10 cellular contexts compared by ENCODE assay signal in the genomic region with DNA sequence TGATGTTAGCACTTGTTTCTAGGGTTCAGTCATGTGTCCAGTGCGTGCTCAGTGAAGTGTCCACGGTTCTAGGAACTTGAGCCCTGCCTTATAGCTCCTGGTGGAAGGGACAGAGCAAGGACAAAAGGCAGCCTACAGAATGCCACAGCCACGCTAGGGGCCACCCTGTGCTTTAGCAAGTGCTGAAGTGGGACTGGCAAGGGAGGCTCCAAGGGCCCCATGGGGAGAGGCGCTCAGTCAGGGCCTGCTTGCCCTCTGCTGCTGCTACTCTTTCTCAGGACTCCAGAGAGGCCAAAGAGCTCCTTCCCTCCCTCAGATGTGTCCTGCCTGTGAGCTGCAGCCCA. TPM values are rescaled to one million over a fixed set of nuclear protein-coding genes. Genes with fewer than 3 reads are reported as not detected.
DNase-seq lines count a peak whose midpoint lies in the region; ATAC-seq and TF ChIP-seq lines count a peak whose summit lies in the region.
"Had no signal": no experiment of that assay in that cellular context is flagged by ENCODE, and none has a peak within 500 bp of the region (broad histone marks: within the 10 kb centered on the region; RNA-seq: fewer than 3 reads in every experiment).

No MANE protein-coding gene starts in this region.

- peak overlapping the region; percentile 30 to 82 (median 53) for H3K27ac Mint-ChIP-seq in CD14-positive monocyte
- H3K27ac Mint-ChIP-seq in dendritic cell treated with granulocyte-macrophage colony-stimulating factor and Interleukin-4, amounts not matched to agents 40 ng/mL and 50 ng/mL, for 4 days = peak overlapping the region; percentile 72
- H3K27ac Mint-ChIP-seq: GM23338 had no signal

- in situ Hi-C loops in IMR-90 (cut with MboI; ENCODE audit: low sequenced_read_pairs) = no loop called here

- TF ChIP-seq RAD21 in IMR-90 (IDR thresholded peaks at IDR 0.05; ENCODE audit: low read length) = no peak

- H3K14ac ChIP-seq in IMR-90 (replicated peaks; ENCODE audit: low read depth, low read length) = no peak overlapping the region
- H3K14ac ChIP-seq in neuronal stem cell (ENCODE audit: low read length) = no peak overlapping the region

- H3K36me3 Mint-ChIP-seq in CD14-positive monocyte = peaks cover 29 to 40% of the 10 kb centered on the region in 2 donors
- H3K36me3 Mint-ChIP-seq in dendritic cell treated with granulocyte-macrophage colony-stimulating factor and Interleukin-4, amounts not matched to agents 40 ng/mL and 50 ng/mL, for 4 days (ENCODE audit: low read depth) = peaks cover 45% of the 10 kb centered on the region

- BruUV-seq in IMR-90 (replicated peaks; lab: Mats Ljungman, UMichigan) (no TSS peak), OCI-LY7 (replicated peaks; lab: Mats Ljungman, UMichigan) (no TSS peak)

- no peak overlapping the region for H4K5ac ChIP-seq in IMR-90 (ENCODE audit: low read depth, low read length)

- 100% methylated on average over 1 of the region's 4 CpGs; no CpG with 5 or more reads in 1 of the 2 experiments for WGBS in IMR-90 (ENCODE audit: extremely low coverage in 2 of 2, insufficient read length in 1 of 2), 2 experiments
- WGBS in neuronal stem cell (ENCODE audit: extremely low coverage in 2 of 2, insufficient read length in 2 of 2, insufficient replicate concordance in 1 of 2), 2 donors = no CpG with 5 or more reads among the region's 4 CpGs

- H3K4me3 Mint-ChIP-seq in CD14-positive monocyte = no peak overlapping the region
- no peak overlapping the region for H3K4me3 Mint-ChIP-seq in dendritic cell treated with granulocyte-macrophage colony-stimulating factor and Interleukin-4, amounts not matched to agents 40 ng/mL and 50 ng/mL, for 4 days
- H3K4me3 Mint-ChIP-seq: GM23338 had no signal

- no peak overlapping the region for H4K8ac ChIP-seq in IMR-90 (ENCODE audit: low read depth in 2 of 2, low read length in 2 of 2)
- no peak overlapping the region for H4K8ac ChIP-seq in neuronal stem cell (ENCODE audit: low read depth, low read length)

- no peak overlapping the region for H2BK20ac ChIP-seq in IMR-90 (ENCODE audit: low read depth, low read length)

- intact Hi-C loops in CD14-positive monocyte (cut with micrococcal nuclease) (no loop called here), IMR-90 (cut with micrococcal nuclease) (no loop called here), OCI-LY7 (cut with micrococcal nuclease; ENCODE audit: unreplicated experiment) (no loop called here)
- intact Hi-C loops in dendritic cell treated with granulocyte-macrophage colony-stimulating factor and Interleukin-4, amounts not matched to agents 40 ng/mL and 50 ng/mL, for 4 days (cut with micrococcal nuclease) = no loop called here

- H4K20me1 ChIP-seq in IMR-90 (ENCODE audit: insufficient read depth, low read length) (peaks cover 5% of the 10 kb centered on the region), OCI-LY7 (ENCODE audit: insufficient read depth, low read length) (peaks cover 3% of the 10 kb centered on the region; the same call in 1 of the 2 replicates)

- peaks cover 17% of the 10 kb centered on the region for H3K36me3 ChIP-seq in IMR-90 (ENCODE audit: control insufficient read depth, insufficient read depth, low read length)
- H3K36me3 ChIP-seq in neuronal stem cell (replicated peaks in 1 of 2; ENCODE audit: control insufficient read depth in 2 of 2, insufficient read depth in 2 of 2, low read length in 2 of 2) = peaks cover 14 to 30% of the 10 kb centered on the region in 2 donors
- H3K36me3 ChIP-seq in OCI-LY7 (ENCODE audit: insufficient read depth, low read length) = peaks cover 15% of the 10 kb centered on the region; the same call in 1 of the 2 replicates

- H3K27ac ChIP-seq in IMR-90 (ENCODE audit: insufficient read depth, low read length) = no peak overlapping the region
- H3K27ac ChIP-seq in neuronal stem cell (replicated peaks; ENCODE audit: low read length) = no peak overlapping the region
- H3K27ac ChIP-seq in OCI-LY7 (ENCODE audit: low read depth, low read length, poor library complexity, severe bottlenecking) = no peak overlapping the region

- POLR2A ChIA-PET in IMR-90 (lab: Charles Lee; ENCODE audit: unreplicated experiment) (no interaction called here), OCI-LY7 (lab: Charles Lee) (interaction anchor here (0.8 kb wide), 1 partner anchor 15 kb away, joined by 4 read pairs; a partner anchor contains a TSS)

- H3K23ac ChIP-seq in IMR-90 (ENCODE audit: low read depth, low read length) (no peak overlapping the region), neuronal stem cell (ENCODE audit: low read depth, low read length, poor library complexity) (peak overlapping the region; percentile 95)

- H2BK120ac ChIP-seq in IMR-90 (ENCODE audit: low read depth, low read length) (no peak overlapping the region), neuronal stem cell (ENCODE audit: low read depth, low read length) (no peak overlapping the region)

- dilution Hi-C loops in IMR-90 (cut with HindIII; ENCODE audit: low sequenced_read_pairs, unreplicated experiment) = no loop called here

- H3K79me1 ChIP-seq in IMR-90 (ENCODE audit: low read depth in 1 of 2, low read length in 2 of 2) = peaks cover 7 to 43% of the 10 kb centered on the region in 2 experiments; a peak in 3 of 4 replicates
- peaks cover 3% of the 10 kb centered on the region for H3K79me1 ChIP-seq in neuronal stem cell (ENCODE audit: low read depth, low read length)

- DNase-seq in CD14-positive monocyte (ENCODE audit: low spot score) = no peak
- no peak for DNase-seq in IMR-90
- no peak for DNase-seq in neuronal stem cell (ENCODE audit: low spot score)
- DNase-seq in GF-D8 (lab: John Stamatoyannopoulos, UW) = no peak
- DNase-seq in stimulated activated naive CD4-positive, alpha-beta T cell treated with Interleukin-2 at 50 U/mL for 16 hours (lab: John Stamatoyannopoulos, UW) = no peak
- no peak for DNase-seq in OCI-LY7 (ENCODE audit: low spot score)
- DNase-seq in NCI-H446 (lab: John Stamatoyannopoulos, UW) = no peak

- H3K9me1 ChIP-seq in IMR-90 (ENCODE audit: insufficient read depth, low read length) = peaks cover 22% of the 10 kb centered on the region

- no peaks in the 10 kb centered on the region for H3K9me3 ChIP-seq in IMR-90 (ENCODE audit: control insufficient read depth, insufficient read depth, low read length)
- no peaks in the 10 kb centered on the region for H3K9me3 ChIP-seq in neuronal stem cell (replicated peaks in 1 of 2; ENCODE audit: control insufficient read depth in 2 of 2, insufficient read depth in 1 of 2, low read depth in 1 of 2, low read length in 2 of 2)
- H3K9me3 ChIP-seq in OCI-LY7 (ENCODE audit: low read length) = no peaks in the 10 kb centered on the region

- no peak overlapping the region for H3K18ac ChIP-seq in IMR-90 (ENCODE audit: low read depth, low read length)
- H3K18ac ChIP-seq in neuronal stem cell (ENCODE audit: low read length) = no peak overlapping the region

- no peak overlapping the region for H2AFZ ChIP-seq in IMR-90 (replicated peaks; ENCODE audit: low read length, poor library complexity)
- H2AFZ ChIP-seq in neuronal stem cell (ENCODE audit: low read length) = no peak overlapping the region
- no peak overlapping the region for H2AFZ ChIP-seq in OCI-LY7 (ENCODE audit: low read length)
- H2AFZ ChIP-seq: GM23338 had no signal

- H3K4me1 Mint-ChIP-seq in CD14-positive monocyte = peaks cover 42% of the 10 kb centered on the region
- H3K4me1 Mint-ChIP-seq in dendritic cell treated with granulocyte-macrophage colony-stimulating factor and Interleukin-4, amounts not matched to agents 40 ng/mL and 50 ng/mL, for 4 days (ENCODE audit: low read depth) = peaks cover 60% of the 10 kb centered on the region

- 0 out of 2 replicates have a peak, but pooled peaks cover 2% of the 10 kb centered on the region for H3K4me1 ChIP-seq in IMR-90 (ENCODE audit: control insufficient read depth, insufficient read depth, low read length)
- no peaks in the 10 kb centered on the region for H3K4me1 ChIP-seq in neuronal stem cell (ENCODE audit: control insufficient read depth in 2 of 2, insufficient read depth in 1 of 2, low read depth in 1 of 2, low read length in 2 of 2)
- H3K4me1 ChIP-seq in OCI-LY7 (ENCODE audit: insufficient read depth, low read length, poor library complexity, severe bottlenecking) = peaks cover 10% of the 10 kb centered on the region

- H3K4me3 ChIP-seq in IMR-90 (ENCODE audit: insufficient read depth, low read depth, low read length) (no peak overlapping the region), neuronal stem cell (ENCODE audit: low read length in 2 of 2) (no peak overlapping the region), OCI-LY7 (ENCODE audit: low read depth, low read length, poor library complexity, severe bottlenecking) (no peak overlapping the region)
- H3K4me3 ChIP-seq: GM23338 had no signal

- H2BK15ac ChIP-seq in IMR-90 (ENCODE audit: low read depth, low read length) = no peak overlapping the region
- H2BK15ac ChIP-seq in neuronal stem cell (ENCODE audit: low read length) = no peak overlapping the region

- H3K27me3 ChIP-seq in IMR-90 (ENCODE audit: control insufficient read depth, insufficient read depth, low read length) = no peaks in the 10 kb centered on the region
- no peaks in the 10 kb centered on the region for H3K27me3 ChIP-seq in neuronal stem cell (ENCODE audit: control insufficient read depth in 3 of 3, insufficient read depth in 3 of 3, low read depth in 1 of 3, low read length in 3 of 3)

- peaks cover 3% of the 10 kb centered on the region; the same call in 1 of the 2 replicates for H3K79me2 ChIP-seq in OCI-LY7 (ENCODE audit: insufficient read depth, low read depth, low read length)

- no peaks in the 10 kb centered on the region for H3K9me2 ChIP-seq in OCI-LY7 (ENCODE audit: insufficient read depth, low read length)

- no peak overlapping the region for H2BK12ac ChIP-seq in neuronal stem cell (ENCODE audit: low read length)

- H3K4me2 ChIP-seq in IMR-90 (ENCODE audit: low read depth, low read length) = no peak overlapping the region
- H3K4me2 ChIP-seq in neuronal stem cell (ENCODE audit: insufficient read depth, low read length, poor library complexity, severe bottlenecking) = no peak overlapping the region
- no peak overlapping the region for H3K4me2 ChIP-seq in OCI-LY7 (ENCODE audit: low read length)
- H3K4me2 ChIP-seq: GM23338 had no signal

- H3K4ac ChIP-seq in IMR-90 (ENCODE audit: low read depth, low read length) (no peak overlapping the region), neuronal stem cell (ENCODE audit: low read length) (no peak overlapping the region)

- CTCF ChIA-PET in IMR-90 (lab: Yijun Ruan, JAX) (interaction anchor here (1.3 to 3.6 kb wide), 2 partner anchors 11 to 55 kb away, joined by 4 to 13 read pairs; no protein-coding TSS in a partner anchor), OCI-LY7 (lab: Charles Lee; ENCODE audit: unreplicated experiment) (interaction anchor here (1.2 kb wide), 1 partner anchor 10 kb away, joined by 3 read pairs; no protein-coding TSS in a partner anchor)

- H2BK5ac ChIP-seq in IMR-90 (ENCODE audit: low read depth, low read length, poor library complexity, severe bottlenecking) = no peak overlapping the region
- H2BK5ac ChIP-seq in neuronal stem cell (ENCODE audit: low read length) = no peak overlapping the region

- no peaks in the 10 kb centered on the region for H3K27me3 Mint-ChIP-seq in CD14-positive monocyte (ENCODE audit: low read depth in 3 of 3)
- H3K27me3 Mint-ChIP-seq in dendritic cell treated with granulocyte-macrophage colony-stimulating factor and Interleukin-4, amounts not matched to agents 40 ng/mL and 50 ng/mL, for 4 days = no peaks in the 10 kb centered on the region

- H2AK9ac ChIP-seq in IMR-90 (replicated peaks; ENCODE audit: low read depth, low read length, poor library complexity) = peak overlapping the region; percentile 71

- TF ChIP-seq CTCF in CD14-positive monocyte (IDR thresholded peaks at IDR 0.05) (no peak), IMR-90 (conservative IDR thresholded peaks at IDR 0.05; ENCODE audit: low read depth, low read length) (no peak), OCI-LY7 (conservative IDR thresholded peaks at IDR 0.05; ENCODE audit: low read length) (no peak)

- H3K56ac ChIP-seq in IMR-90 (ENCODE audit: extremely low read depth, insufficient read depth, low read length) = no peak overlapping the region

- no peak for TF ChIP-seq POLR2A in IMR-90 (IDR thresholded peaks at IDR 0.05; ENCODE audit: low read depth, low read length)

- H3K9ac ChIP-seq in IMR-90 (ENCODE audit: low read depth, low read length) (no peak overlapping the region), neuronal stem cell (ENCODE audit: low read depth, low read length, poor library complexity) (no peak overlapping the region)

- H4K91ac ChIP-seq in IMR-90 (ENCODE audit: insufficient read depth, low read depth, low read length) = no peak overlapping the region
- no peak overlapping the region for H4K91ac ChIP-seq in neuronal stem cell (ENCODE audit: low read depth, low read length, poor library complexity)

- H2AK5ac ChIP-seq in IMR-90 (ENCODE audit: low read depth, low read length) = no peak overlapping the region
- H2AK5ac ChIP-seq in neuronal stem cell (ENCODE audit: low read depth, low read length) = peak overlapping the region; percentile 63

- H3K9me3 Mint-ChIP-seq in CD14-positive monocyte = no peaks in the 10 kb centered on the region
- H3K9me3 Mint-ChIP-seq in dendritic cell treated with granulocyte-macrophage colony-stimulating factor and Interleukin-4, amounts not matched to agents 40 ng/mL and 50 ng/mL, for 4 days = no peaks in the 10 kb centered on the region
- H3K9me3 Mint-ChIP-seq: GM23338 had no signal

- ATAC-seq in IMR-90 (ENCODE audit: low read depth) = no peak
- ATAC-seq: GM23338 had no signal

RNA-seq across cellular contexts. Expression of a gene that starts 6.8 kb away (rescaled TPM):
- 10 to 100 TPM; 27.8 to 36.2 TPM for polyA plus RNA-seq in CD14-positive monocyte
- total RNA-seq in IMR-90 (2012; rRNA removed) = 23.1 and 24.0 TPM in 2 replicates
- 44.6 and 62.1 TPM in 2 replicates for polyA plus RNA-seq in IMR-90 (2012; rRNA removed)
- polyA plus RNA-seq in IMR-90 (2012; cell fraction: cytosol; rRNA removed) = 36.7 and 49.9 TPM in 2 replicates
- polyA plus RNA-seq in IMR-90 (2012; cell fraction: nucleus; rRNA removed; ENCODE audit: low replicate concordance) = 78.2 and 163 TPM in 2 replicates
- polyA plus RNA-seq in neuronal stem cell (2013, experiment 1 of 2) = 59.9 TPM
- 58.9 TPM for polyA plus RNA-seq in neuronal stem cell (2013, experiment 2 of 2)
- 229 and 259 TPM in 2 replicates for total RNA-seq in OCI-LY7 (2014; rRNA removed; shearing (Covaris generic))
- 106 and 107 TPM in 2 replicates for total RNA-seq in OCI-LY7 (2022)

RNA-seq across cellular contexts. Expression of a gene that starts 15.0 kb away (rescaled TPM):
- polyA plus RNA-seq in CD14-positive monocyte (1 to 10 TPM; 1.3 to 2.1 TPM), IMR-90 (2012; rRNA removed) (6.9 and 7.3 TPM in 2 replicates)
- total RNA-seq in IMR-90 (2012; rRNA removed) (1.7 and 1.8 TPM in 2 replicates), OCI-LY7 (2022) (16.9 and 19.9 TPM in 2 replicates)
- 7.1 and 7.3 TPM in 2 replicates for polyA plus RNA-seq in IMR-90 (2012; cell fraction: cytosol; rRNA removed)
- 4.8 and 7.7 TPM in 2 replicates for polyA plus RNA-seq in IMR-90 (2012; cell fraction: nucleus; rRNA removed; ENCODE audit: low replicate concordance)
- polyA plus RNA-seq in neuronal stem cell (2013, experiment 1 of 2) = 7.3 TPM
- 6.9 TPM for polyA plus RNA-seq in neuronal stem cell (2013, experiment 2 of 2)
- total RNA-seq in OCI-LY7 (2014; rRNA removed; shearing (Covaris generic)) = 6.8 and 7.1 TPM in 2 replicates

RNA-seq across cellular contexts. Expression of a gene that starts 29.5 kb away (rescaled TPM):
- polyA plus RNA-seq in CD14-positive monocyte = 100 to 1,000 TPM; 156 to 181 TPM
- total RNA-seq in IMR-90 (2012; rRNA removed) = 118 and 127 TPM in 2 replicates
- 236 and 272 TPM in 2 replicates for polyA plus RNA-seq in IMR-90 (2012; rRNA removed)
- polyA plus RNA-seq in IMR-90 (2012; cell fraction: cytosol; rRNA removed) = 333 and 450 TPM in 2 replicates
- 92.9 and 111 TPM in 2 replicates for polyA plus RNA-seq in IMR-90 (2012; cell fraction: nucleus; rRNA removed; ENCODE audit: low replicate concordance)
- polyA plus RNA-seq in neuronal stem cell (2013, experiment 1 of 2) = 267 TPM
- polyA plus RNA-seq in neuronal stem cell (2013, experiment 2 of 2) = 277 TPM
- 121 and 140 TPM in 2 replicates for total RNA-seq in OCI-LY7 (2014; rRNA removed; shearing (Covaris generic))
- 251 and 253 TPM in 2 replicates for total RNA-seq in OCI-LY7 (2022)

RNA-seq across cellular contexts. Expression of a gene that starts 37.0 kb away (rescaled TPM):
- polyA plus RNA-seq in CD14-positive monocyte = 10 to 100 TPM; 26.1 to 27.0 TPM
- 1.1 and 1.8 TPM in 2 replicates for total RNA-seq in IMR-90 (2012; rRNA removed)
- polyA plus RNA-seq in IMR-90 (2012; rRNA removed) = 5.9 and 7.1 TPM in 2 replicates
- polyA plus RNA-seq in IMR-90 (2012; cell fraction: cytosol; rRNA removed) = 1.9 and 9.5 TPM in 2 replicates
- 19.4 and 39.3 TPM in 2 replicates for polyA plus RNA-seq in IMR-90 (2012; cell fraction: nucleus; rRNA removed; ENCODE audit: low replicate concordance)
- polyA plus RNA-seq in neuronal stem cell (2013, experiment 1 of 2) = 7.7 TPM
- polyA plus RNA-seq in neuronal stem cell (2013, experiment 2 of 2) = 7.9 TPM
- total RNA-seq in OCI-LY7 (2014; rRNA removed; shearing (Covaris generic)) = not detected in 2 replicates
- total RNA-seq in OCI-LY7 (2022) = not detected in 2 replicates
- polyA plus RNA-seq: neural cell had no signal

RNA-seq across cellular contexts. Expression of a gene that starts 58.0 kb away (rescaled TPM):
- polyA plus RNA-seq in CD14-positive monocyte (100 to 1,000 TPM; 282 to 318 TPM), IMR-90 (2012; rRNA removed) (75.5 and 83.7 TPM in 2 replicates)
- total RNA-seq in IMR-90 (2012; rRNA removed) (71.3 and 133 TPM in 2 replicates), OCI-LY7 (2022) (628 and 714 TPM in 2 replicates)
- polyA plus RNA-seq in IMR-90 (2012; cell fraction: cytosol; rRNA removed) = 40.3 and 59.1 TPM in 2 replicates
- polyA plus RNA-seq in IMR-90 (2012; cell fraction: nucleus; rRNA removed; ENCODE audit: low replicate concordance) = 7.6 and 30.4 TPM in 2 replicates
- polyA plus RNA-seq in neuronal stem cell (2013, experiment 1 of 2) = 507 TPM
- 553 TPM for polyA plus RNA-seq in neuronal stem cell (2013, experiment 2 of 2)
- 286 and 296 TPM in 2 replicates for total RNA-seq in OCI-LY7 (2014; rRNA removed; shearing (Covaris generic))
